8 cellular contexts compared by ENCODE assay signal in the genomic region with DNA sequence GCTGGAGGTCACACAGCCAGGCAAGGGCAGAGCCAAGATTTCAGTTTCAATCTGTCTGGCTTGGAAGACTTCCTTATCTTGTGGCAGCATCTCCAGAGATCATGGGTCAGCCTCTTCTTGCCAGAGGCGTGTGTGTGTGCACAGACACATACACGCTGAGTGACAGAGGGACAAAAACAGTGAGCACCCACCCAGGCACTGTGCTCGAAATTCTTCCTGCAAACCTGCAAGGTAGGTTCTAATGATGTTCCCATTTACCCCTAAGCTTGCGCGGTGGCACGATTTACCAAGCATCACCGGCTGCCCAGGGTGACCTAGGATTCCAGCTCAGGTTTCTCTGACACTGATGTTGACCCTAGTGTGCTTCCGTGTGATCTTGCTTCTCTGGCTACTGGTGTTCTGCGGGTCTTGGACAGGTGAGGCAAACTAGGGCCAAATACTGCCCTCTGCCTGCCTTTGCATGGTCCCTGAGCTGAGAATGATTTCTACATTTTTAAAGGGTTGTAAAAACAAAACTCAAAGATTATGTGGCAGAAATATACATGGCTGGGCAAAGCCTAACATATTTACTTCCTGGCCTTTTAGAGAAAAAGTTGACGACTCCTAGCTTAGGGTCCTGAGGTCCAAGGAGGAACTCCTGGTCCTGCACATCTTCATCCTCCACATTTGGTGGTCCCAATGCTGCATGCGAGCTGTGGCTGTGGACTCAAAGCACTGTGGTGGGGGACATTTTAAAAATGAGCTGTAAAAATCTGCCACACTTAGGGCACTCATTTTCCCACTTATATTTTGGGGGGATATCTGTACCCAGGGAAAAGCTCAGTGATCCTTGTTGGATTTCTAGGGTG.
A peak's percentile ranks its signal among the peaks of the same experiment; 100 is the strongest.
DNase-seq lines count a peak whose midpoint lies in the region; ATAC-seq and TF ChIP-seq lines count a peak whose summit lies in the region.

No MANE protein-coding gene starts in this region.

- H3K27ac Mint-ChIP-seq in activated T-helper 1 cell treated with anti-CD3 and anti-CD28 coated beads, Interleukin-12 subunit alpha, Interleukin-12 subunit beta, Interleukin-2, Interleukin-4 antibody, amounts not matched to agents 30 ng/mL and 10 ng/mL and 1 ng/mL, durations not matched to agents 14 hours and 24 hours and 36 hours: peak overlapping the region; percentile 91

- H3K9me3 Mint-ChIP-seq in activated T-helper 1 cell treated with anti-CD3 and anti-CD28 coated beads, Interleukin-12 subunit alpha, Interleukin-12 subunit beta, Interleukin-2, Interleukin-4 antibody, amounts not matched to agents 30 ng/mL and 10 ng/mL and 1 ng/mL, durations not matched to agents 14 hours and 24 hours and 36 hours: peaks cover 4% of the 10 kb centered on the region

- peaks cover 12 to 39% (median 23%) of the 10 kb centered on the region in 4 donors for H3K4me1 ChIP-seq in stomach

- H3K4me1 Mint-ChIP-seq in activated T-helper 1 cell treated with anti-CD3 and anti-CD28 coated beads, Interleukin-12 subunit alpha, Interleukin-12 subunit beta, Interleukin-2, Interleukin-4 antibody, amounts not matched to agents 30 ng/mL and 10 ng/mL and 1 ng/mL, durations not matched to agents 14 hours and 24 hours and 36 hours (ENCODE audit: low read depth): peaks cover 15% of the 10 kb centered on the region

- no peaks in the 10 kb centered on the region for H3K36me3 ChIP-seq in stomach

- H3K36me3 Mint-ChIP-seq in activated T-helper 1 cell treated with anti-CD3 and anti-CD28 coated beads, Interleukin-12 subunit alpha, Interleukin-12 subunit beta, Interleukin-2, Interleukin-4 antibody, amounts not matched to agents 30 ng/mL and 10 ng/mL and 1 ng/mL, durations not matched to agents 14 hours and 24 hours and 36 hours (ENCODE audit: low read depth): no peaks in the 10 kb centered on the region

- H3K4me3 Mint-ChIP-seq in activated T-helper 1 cell treated with anti-CD3 and anti-CD28 coated beads, Interleukin-12 subunit alpha, Interleukin-12 subunit beta, Interleukin-2, Interleukin-4 antibody, amounts not matched to agents 30 ng/mL and 10 ng/mL and 1 ng/mL, durations not matched to agents 14 hours and 24 hours and 36 hours: peak overlapping the region; percentile 87

- no peaks in the 10 kb centered on the region for H3K9me3 ChIP-seq in stomach

- 75 to 79% (median 78%) methylated on average over 11 of the region's 11 CpGs for WGBS in stomach, 5 donors

- no peak for TF ChIP-seq EP300 in stomach (IDR thresholded peaks at IDR 0.05)

- POLR2A ChIA-PET in AG04449 (lab: Yijun Ruan, JAX): no interaction called here

- H3K27ac ChIP-seq in stomach: peak overlapping the region; percentile 81 to 94 (median 93)

- peaks cover 16% of the 10 kb centered on the region for H3K27me3 Mint-ChIP-seq in activated T-helper 1 cell treated with anti-CD3 and anti-CD28 coated beads, Interleukin-12 subunit alpha, Interleukin-12 subunit beta, Interleukin-2, Interleukin-4 antibody, amounts not matched to agents 30 ng/mL and 10 ng/mL and 1 ng/mL, durations not matched to agents 14 hours and 24 hours and 36 hours (ENCODE audit: insufficient read depth)

- intact Hi-C loops in activated T-helper 1 cell treated with anti-CD3 and anti-CD28 coated beads, Interleukin-12 subunit alpha, Interleukin-12 subunit beta, Interleukin-2, Interleukin-4 antibody, amounts not matched to agents 30 ng/mL and 10 ng/mL and 1 ng/mL, durations not matched to agents 14 hours and 24 hours and 36 hours (cut with micrococcal nuclease): loop anchor here (2.0 to 5.0 kb wide), 5 partner anchors 460 to 1905 kb away; partner anchors contain the start of genes ANXA11, ZCCHC24 and ZMIZ1
- intact Hi-C loops in stomach (cut with DNase I; ENCODE audit: low total_unique reads): no loop called here

- TF ChIP-seq CTCF in AG04449 (IDR thresholded peaks at IDR 0.05; ENCODE audit: insufficient read depth, low read length, missing control alignments): no peak
- peak; percentile 9 for TF ChIP-seq CTCF in HFF-Myc (IDR thresholded peaks at IDR 0.05; ENCODE audit: low read depth, low read length, missing control alignments)
- TF ChIP-seq CTCF in stomach (IDR thresholded peaks at IDR 0.05): no peak

- H3K4me3 ChIP-seq in AG04449 (ENCODE audit: low read depth, low read length): peak overlapping the region; percentile 68
- H3K4me3 ChIP-seq in HFF-Myc (replicated peaks; ENCODE audit: low read depth, low read length): peak overlapping the region; percentile 57
- H3K4me3 ChIP-seq in stomach: peak overlapping the region; percentile 48 to 60 (median 56)

- TF ChIP-seq POLR2A in stomach (IDR thresholded peaks at IDR 0.05): no peak

- CTCF ChIA-PET in AG04449 (lab: Yijun Ruan, JAX): interaction anchor here (0.7 to 1.8 kb wide), 11 partner anchors 10 to 894 kb away, joined by 3 to 7 read pairs (median 3); no protein-coding TSS in a partner anchor

- DNase-seq in AG04449 (ENCODE audit: low read depth, low spot score) (no peak), HFF-Myc (ENCODE audit: extremely low read depth, low read depth) (no peak), islet precursor cell (peak; percentile 71), stomach (no peak), NCI-H2227 treated with DMSO at 0.1 percent for 48 hours (lab: John Stamatoyannopoulos, UW) (no peak), EL (no peak)
- DNase-seq in activated T-helper 1 cell treated with anti-CD3 and anti-CD28 coated beads, Interleukin-12 subunit alpha, Interleukin-12 subunit beta, Interleukin-2, Interleukin-4 antibody, amounts not matched to agents 30 ng/mL and 10 ng/mL and 1 ng/mL, durations not matched to agents 14 hours and 24 hours and 36 hours (ENCODE audit: low spot score): no peak

- no peaks in the 10 kb centered on the region for H3K27me3 ChIP-seq in stomach

- ATAC-seq in HG02610 (IDR thresholded peaks at IDR 0.05; ENCODE audit: unreplicated experiment): no peak
